Comparison of ENCODE assay signal across 20 cellular contexts in the genomic region with DNA sequence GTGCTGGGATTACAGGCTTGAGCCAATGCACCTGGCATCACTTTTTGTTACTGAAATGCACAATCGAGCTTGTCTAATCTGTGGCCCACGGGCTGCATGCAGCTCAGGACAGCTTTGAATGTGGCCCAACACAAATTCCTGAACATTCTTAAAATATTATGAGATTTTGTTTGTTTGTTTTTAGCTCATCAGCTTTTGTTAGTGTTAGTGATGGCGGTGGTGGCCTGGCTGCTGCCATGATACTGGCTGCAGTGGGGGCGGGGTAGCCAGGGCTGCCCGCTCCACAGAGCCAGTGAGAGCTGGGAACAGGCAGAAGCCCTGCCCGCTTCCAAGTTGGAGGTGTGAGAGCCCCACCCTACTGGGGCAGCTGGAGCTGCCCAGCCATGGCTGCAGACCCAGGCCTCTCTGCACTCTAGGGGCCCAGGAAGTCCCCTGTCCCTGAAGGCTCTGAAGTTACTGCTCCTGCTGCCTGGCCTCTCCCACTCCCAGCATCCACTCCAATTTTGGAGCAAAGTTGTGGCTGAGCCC.
DNase-seq lines count a peak whose midpoint lies in the region; ATAC-seq, FAIRE-seq and TF ChIP-seq lines count a peak whose summit lies in the region.
"Had no signal": no experiment of that assay in that cellular context is flagged by ENCODE, and none has a peak within 500 bp of the region (broad histone marks: within the 10 kb centered on the region; RNA-seq: fewer than 3 reads in every experiment).

No MANE protein-coding gene starts in this region.

- no peaks in the 10 kb centered on the region for H3K36me3 ChIP-seq in right atrium auricular region
- H3K36me3 ChIP-seq in astrocyte (ENCODE audit: insufficient read depth, low read length) = no peaks in the 10 kb centered on the region
- H3K36me3 ChIP-seq in neural progenitor cell = no peaks in the 10 kb centered on the region
- no peaks in the 10 kb centered on the region for H3K36me3 ChIP-seq in upper lobe of right lung
- H3K36me3 ChIP-seq: HAP-1 had no signal

- no peaks in the 10 kb centered on the region for H3K9me3 ChIP-seq in right atrium auricular region
- no peaks in the 10 kb centered on the region for H3K9me3 ChIP-seq in astrocyte (ENCODE audit: insufficient read depth, low read depth, low read length)
- H3K9me3 ChIP-seq in neural progenitor cell (ENCODE audit: low read depth) = no peaks in the 10 kb centered on the region
- no peaks in the 10 kb centered on the region for H3K9me3 ChIP-seq in upper lobe of right lung
- H3K9me3 ChIP-seq: HAP-1 had no signal

- H3K4me1 Mint-ChIP-seq in astrocyte (ENCODE audit: low read depth, unreplicated experiment) = peaks cover 37% of the 10 kb centered on the region
- H3K4me1 Mint-ChIP-seq in neural progenitor cell = peaks cover 7% of the 10 kb centered on the region
- no peaks in the 10 kb centered on the region for H3K4me1 Mint-ChIP-seq in activated CD4-positive, alpha-beta T cell treated with anti-CD3 and anti-CD28 coated beads for 36 hours
- H3K4me1 Mint-ChIP-seq: CD14-positive monocyte had no signal

- intact Hi-C loops in Right ventricle myocardium inferior (cut with DNase I) = no loop called here
- intact Hi-C loops in upper lobe of right lung (cut with DNase I) = no loop called here
- intact Hi-C loops in activated CD4-positive, alpha-beta T cell treated with anti-CD3 and anti-CD28 coated beads for 36 hours (cut with DNase I, micrococcal nuclease) = no loop called here

- H3K4me1 ChIP-seq in right atrium auricular region (peaks cover 0 to 14% of the 10 kb centered on the region in 2 donors), astrocyte (ENCODE audit: insufficient read depth, low read length) (peaks cover 30% of the 10 kb centered on the region), neural progenitor cell (peaks cover 10% of the 10 kb centered on the region), upper lobe of right lung (no peaks in the 10 kb centered on the region)
- H3K4me1 ChIP-seq: HAP-1 had no signal

- CTCF ChIA-PET in activated CD4-positive, alpha-beta T cell treated with anti-CD3 and anti-CD28 coated beads for 36 hours (lab: Charles Lee) = no interaction called here

- H3K79me2 ChIP-seq in astrocyte (ENCODE audit: insufficient read depth, low read length) (no peaks in the 10 kb centered on the region), neural progenitor cell (ENCODE audit: low read depth) (no peaks in the 10 kb centered on the region)

- H3F3A ChIP-seq in neural progenitor cell (ENCODE audit: low read depth) = peaks cover 12% of the 10 kb centered on the region

- no peak overlapping the region for H2AFZ ChIP-seq in astrocyte (ENCODE audit: low read depth, low read length)
- H2AFZ ChIP-seq in neural progenitor cell (replicated peaks) = peak overlapping the region; percentile 54

- TF ChIP-seq CTCF in right atrium auricular region (IDR thresholded peaks at IDR 0.05) (no peak), astrocyte (IDR thresholded peaks at IDR 0.05; ENCODE audit: insufficient read depth, low read depth, low read length) (no peak), neural progenitor cell (IDR thresholded peaks at IDR 0.05) (no peak), upper lobe of right lung (IDR thresholded peaks at IDR 0.05) (no peak)

- peaks cover 2% of the 10 kb centered on the region for H3K9me3 Mint-ChIP-seq in astrocyte (ENCODE audit: unreplicated experiment)
- no peaks in the 10 kb centered on the region for H3K9me3 Mint-ChIP-seq in neural progenitor cell
- H3K9me3 Mint-ChIP-seq in activated CD4-positive, alpha-beta T cell treated with anti-CD3 and anti-CD28 coated beads for 36 hours (ENCODE audit: low read depth) = no peaks in the 10 kb centered on the region
- H3K9me3 Mint-ChIP-seq: CD8-positive, alpha-beta T cell had no signal

- H3K27ac ChIP-seq in right atrium auricular region (no peak overlapping the region), astrocyte (ENCODE audit: low read depth, low read length) (no peak overlapping the region), neural progenitor cell (no peak overlapping the region), upper lobe of right lung (no peak overlapping the region)
- H3K27ac ChIP-seq: 22Rv1, HL-60 had no signal

- H3K27ac Mint-ChIP-seq in astrocyte (ENCODE audit: unreplicated experiment) (peak overlapping the region; percentile 10), neural progenitor cell (no peak overlapping the region)
- H3K27ac Mint-ChIP-seq in activated CD4-positive, alpha-beta T cell treated with anti-CD3 and anti-CD28 coated beads for 36 hours = no peak overlapping the region
- H3K27ac Mint-ChIP-seq: CD14-positive monocyte; CD8-positive, alpha-beta T cell had no signal

- H3K27me3 ChIP-seq in right atrium auricular region (no peaks in the 10 kb centered on the region), astrocyte (ENCODE audit: insufficient read depth, low read length) (peaks cover 12% of the 10 kb centered on the region), neural progenitor cell (peaks cover 7% of the 10 kb centered on the region), upper lobe of right lung (no peaks in the 10 kb centered on the region)

- H3K27me3 Mint-ChIP-seq in astrocyte (ENCODE audit: low read depth, unreplicated experiment) (no peaks in the 10 kb centered on the region), neural progenitor cell (ENCODE audit: insufficient read depth, low read depth) (peaks cover 9% of the 10 kb centered on the region)
- H3K27me3 Mint-ChIP-seq in activated CD4-positive, alpha-beta T cell treated with anti-CD3 and anti-CD28 coated beads for 36 hours = peaks cover 26% of the 10 kb centered on the region

- H3K4me3 ChIP-seq in right atrium auricular region (no peak overlapping the region), astrocyte (ENCODE audit: insufficient read depth, low read depth, low read length) (no peak overlapping the region), neural progenitor cell (no peak overlapping the region), upper lobe of right lung (no peak overlapping the region)
- H3K4me3 ChIP-seq: HAP-1 had no signal

- H3K9ac ChIP-seq in astrocyte (ENCODE audit: low read length) = no peak overlapping the region
- H3K9ac ChIP-seq in neural progenitor cell = no peak overlapping the region

- ATAC-seq in Right ventricle myocardium inferior (peak; percentile 26), upper lobe of right lung (no peak), HG02884 (IDR thresholded peaks at IDR 0.05; ENCODE audit: unreplicated experiment) (no peak)
- ATAC-seq in activated CD4-positive, alpha-beta T cell treated with anti-CD3 and anti-CD28 coated beads for 36 hours = no peak
- ATAC-seq: CD8-positive, alpha-beta T cell had no signal

- FAIRE-seq in astrocyte (lab: Jason Lieb, UNC) = no peak
- FAIRE-seq: D721Med, GM19239 had no signal

- DNase-seq in Right ventricle myocardium inferior (ENCODE audit: missing footprints) = no peak
- DNase-seq in right atrium auricular region (ENCODE audit: low spot score) = no peak
- no peak for DNase-seq in astrocyte (ENCODE audit: low read depth)
- no peak for DNase-seq in neural progenitor cell (ENCODE audit: low spot score)
- DNase-seq in upper lobe of right lung = peak; percentile 30
- DNase-seq in stimulated activated naive CD4-positive, alpha-beta T cell (lab: John Stamatoyannopoulos, UW) = no peak
- DNase-seq in activated CD4-positive, alpha-beta T cell treated with anti-CD3 and anti-CD28 coated beads for 36 hours = no peak
- DNase-seq: CD8-positive, alpha-beta T cell; COR-L47; DMS153; DMS79 treated with DMSO at 0.1 percent for 48 hours; EL; GDM1 had no signal

- H3K4me2 ChIP-seq in astrocyte (ENCODE audit: low read length) (no peak overlapping the region), neural progenitor cell (no peak overlapping the region)

- H4K20me1 ChIP-seq in astrocyte (ENCODE audit: insufficient read depth, low read length) (no peaks in the 10 kb centered on the region), neural progenitor cell (ENCODE audit: low read depth) (no peaks in the 10 kb centered on the region)

- POLR2A ChIA-PET in activated CD4-positive, alpha-beta T cell treated with anti-CD3 and anti-CD28 coated beads for 36 hours (lab: Charles Lee) = no interaction called here

- H3K36me3 Mint-ChIP-seq in astrocyte (ENCODE audit: low read depth, unreplicated experiment) (no peaks in the 10 kb centered on the region), neural progenitor cell (no peaks in the 10 kb centered on the region)
- no peaks in the 10 kb centered on the region for H3K36me3 Mint-ChIP-seq in activated CD4-positive, alpha-beta T cell treated with anti-CD3 and anti-CD28 coated beads for 36 hours (ENCODE audit: low read depth)
- H3K36me3 Mint-ChIP-seq: CD14-positive monocyte; CD8-positive, alpha-beta T cell had no signal

- H3K4me3 Mint-ChIP-seq in astrocyte (ENCODE audit: unreplicated experiment) (no peak overlapping the region), neural progenitor cell (no peak overlapping the region)
- no peak overlapping the region for H3K4me3 Mint-ChIP-seq in activated CD4-positive, alpha-beta T cell treated with anti-CD3 and anti-CD28 coated beads for 36 hours
- H3K4me3 Mint-ChIP-seq: CD14-positive monocyte; CD8-positive, alpha-beta T cell had no signal
